ENCODE assay signal across 7 cellular contexts in the genomic region with DNA sequence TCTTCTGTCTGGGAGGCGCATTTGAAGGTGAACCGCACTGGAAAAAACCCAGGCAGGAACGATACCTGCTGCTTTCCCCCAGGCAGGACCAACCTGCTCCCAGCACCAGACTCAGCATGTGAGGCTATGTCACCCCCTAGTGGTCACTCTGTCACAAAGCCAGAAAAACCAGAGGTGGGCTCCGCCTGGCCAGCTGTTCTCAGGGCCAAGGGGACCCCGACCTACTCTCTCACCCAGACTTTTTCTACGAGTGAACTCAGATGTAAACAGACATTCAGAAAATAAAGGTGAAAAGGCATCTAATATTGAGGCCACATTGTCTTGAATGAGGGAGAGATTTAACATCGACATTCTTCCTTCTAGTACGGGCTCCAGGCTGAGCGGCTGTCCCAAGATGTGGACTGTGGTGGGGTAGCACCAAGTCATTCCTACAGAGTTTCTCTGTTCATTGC.
DNase-seq lines count a peak whose midpoint lies in the region; ATAC-seq and TF ChIP-seq lines count a peak whose summit lies in the region.

No MANE protein-coding gene starts in this region.

- no peaks in the 10 kb centered on the region for H4K20me1 ChIP-seq in OCI-LY3 (ENCODE audit: insufficient read depth, low read length)

- DNase-seq in GM04504 (ENCODE audit: low read depth): peak; percentile 28
- peak; percentile 70 for DNase-seq in fibroblast of the aortic adventitia (ENCODE audit: low read depth)
- DNase-seq in posterior vena cava (ENCODE audit: low spot score): no peak

- H3K27me3 Mint-ChIP-seq in activated T-helper 17 cell treated with anti-CD3 and anti-CD28 coated beads, Interleukin-2, amount 50 U/mL, for 72 hours: no peaks in the 10 kb centered on the region

- H3K9me3 ChIP-seq in OCI-LY3 (ENCODE audit: insufficient read depth, low read length) (no peaks in the 10 kb centered on the region), neutrophil (no peaks in the 10 kb centered on the region)

- peak; percentile 58 for ATAC-seq in HG03342 (IDR thresholded peaks at IDR 0.05; ENCODE audit: unreplicated experiment)
- ATAC-seq in activated T-helper 17 cell treated with anti-CD3 and anti-CD28 coated beads, Interleukin-2, amount 50 U/mL, for 72 hours (replicated peaks): peak; percentile 38

- H3K27ac Mint-ChIP-seq in activated T-helper 17 cell treated with anti-CD3 and anti-CD28 coated beads, Interleukin-2, amount 50 U/mL, for 72 hours: peak overlapping the region; percentile 50

- H2AFZ ChIP-seq in OCI-LY3 (ENCODE audit: low read depth, low read length): no peak overlapping the region

- intact Hi-C loops in posterior vena cava (cut with DNase I): loop anchor here (5.0 to 10.0 kb wide), 4 partner anchors 187 to 392 kb away; no protein-coding TSS in a partner anchor

- H3K4me2 ChIP-seq in OCI-LY3 (ENCODE audit: low read length): no peak overlapping the region

- H3K9me3 Mint-ChIP-seq in activated T-helper 17 cell treated with anti-CD3 and anti-CD28 coated beads, Interleukin-2, amount 50 U/mL, for 72 hours: no peaks in the 10 kb centered on the region

- no peak overlapping the region for H3K4me3 Mint-ChIP-seq in activated T-helper 17 cell treated with anti-CD3 and anti-CD28 coated beads, Interleukin-2, amount 50 U/mL, for 72 hours

- TF ChIP-seq CTCF in OCI-LY3 (IDR thresholded peaks at IDR 0.05; ENCODE audit: low read depth, low read length): peak; percentile 95
- TF ChIP-seq CTCF in fibroblast of the aortic adventitia (IDR thresholded peaks at IDR 0.05; ENCODE audit: insufficient read depth, low read length): peak; percentile 89
- peak; percentile 68 for TF ChIP-seq CTCF in neutrophil (IDR thresholded peaks at IDR 0.05)

- H3K9ac ChIP-seq in OCI-LY3 (ENCODE audit: low read length): no peak overlapping the region

- H3K36me3 ChIP-seq in OCI-LY3 (replicated peaks; ENCODE audit: low read depth, low read length) (no peaks in the 10 kb centered on the region), neutrophil (no peaks in the 10 kb centered on the region)

- H3K27me3 ChIP-seq in OCI-LY3 (ENCODE audit: low read depth, low read length) (peaks cover 27% of the 10 kb centered on the region), neutrophil (no peaks in the 10 kb centered on the region)

- H3K27ac ChIP-seq in OCI-LY3 (ENCODE audit: low read length): no peak overlapping the region
- H3K27ac ChIP-seq in neutrophil: no peak overlapping the region

- no peaks in the 10 kb centered on the region for H3K36me3 Mint-ChIP-seq in activated T-helper 17 cell treated with anti-CD3 and anti-CD28 coated beads, Interleukin-2, amount 50 U/mL, for 72 hours (ENCODE audit: low read depth)

- H3K79me2 ChIP-seq in OCI-LY3 (ENCODE audit: low read length): no peaks in the 10 kb centered on the region

- peaks cover 19% of the 10 kb centered on the region for H3K4me1 Mint-ChIP-seq in activated T-helper 17 cell treated with anti-CD3 and anti-CD28 coated beads, Interleukin-2, amount 50 U/mL, for 72 hours

- no peak overlapping the region for H3K4me3 ChIP-seq in OCI-LY3 (ENCODE audit: low read length)
- H3K4me3 ChIP-seq in fibroblast of the aortic adventitia (ENCODE audit: low read depth, low read length): no peak overlapping the region
- H3K4me3 ChIP-seq in neutrophil (ENCODE audit: low read depth in 1 of 2, low read length in 1 of 2): no peak overlapping the region

- H3K4me1 ChIP-seq in OCI-LY3 (ENCODE audit: low read length) (peaks cover 7% of the 10 kb centered on the region), neutrophil (ENCODE audit: control insufficient read depth in 1 of 2, insufficient read depth in 1 of 2, low read depth in 1 of 2, low read length in 1 of 2) (peaks cover 0 to 4% of the 10 kb centered on the region in 2 experiments)
